ENCODE assay signal across 25 cellular contexts in genomic region chr3:193772389-193772788, GRCh38.
DNase-seq lines count a peak whose midpoint lies in the region; ATAC-seq, FAIRE-seq and TF ChIP-seq lines count a peak whose summit lies in the region.
"Had no signal": no experiment of that assay in that cellular context is flagged by ENCODE, and none has a peak within 500 bp of the region (broad histone marks: within the 10 kb centered on the region; RNA-seq: fewer than 3 reads in every experiment).

No MANE protein-coding gene starts in this region.

- TF ChIP-seq POLR2A in HepG2 (IDR thresholded peaks at IDR 0.05; ENCODE audit: insufficient read depth in 1 of 2, low read depth in 2 of 2, low read length in 2 of 2) (no peak), right lobe of liver (IDR thresholded peaks at IDR 0.05) (no peak), vagina (IDR thresholded peaks at IDR 0.05) (no peak)

- no peak for FAIRE-seq in HepG2 (lab: Jason Lieb, UNC)
- FAIRE-seq: A204.1, bronchial epithelial cell had no signal

- no peak overlapping the region for H2AFZ ChIP-seq in HepG2 (ENCODE audit: low read length)

- POLR2A ChIA-PET in HepG2 (lab: Yijun Ruan, JAX) = no interaction called here

- H3K27ac ChIP-seq in HepG2 (ENCODE audit: extremely low read length, insufficient read depth, low read length) = no peak overlapping the region
- no peak overlapping the region for H3K27ac ChIP-seq in right lobe of liver
- no peak overlapping the region for H3K27ac ChIP-seq in vagina
- H3K27ac ChIP-seq: heart left ventricle, HL-60, left lung, SJSA1 had no signal

- no peaks in the 10 kb centered on the region; a peak in 1 of 5 replicates for H3K27me3 ChIP-seq in HepG2 (ENCODE audit: control insufficient read depth in 1 of 2, insufficient read depth in 2 of 2, low read length in 2 of 2)
- H3K27me3 ChIP-seq in right lobe of liver = no peaks in the 10 kb centered on the region
- H3K27me3 ChIP-seq in vagina = no peaks in the 10 kb centered on the region
- H3K27me3 ChIP-seq: BE2C, SJSA1 had no signal

- TF ChIP-seq CTCF in HepG2 (CRISPR knock-in tag; IDR thresholded peaks at IDR 0.05) = no peak
- no peak for TF ChIP-seq CTCF in right lobe of liver (IDR thresholded peaks at IDR 0.05)
- TF ChIP-seq CTCF in vagina (IDR thresholded peaks at IDR 0.05) = no peak

- CTCF ChIA-PET in HepG2 (lab: Yijun Ruan, JAX; ENCODE audit: low intra/inter-chr PET ratio, low total read pairs) = no interaction called here

- H3K9ac ChIP-seq in HepG2 (ENCODE audit: insufficient read depth, low read depth, low read length) = no peak overlapping the region

- no peaks in the 10 kb centered on the region for H3K79me2 ChIP-seq in HepG2 (ENCODE audit: insufficient read depth, low read length)

- H3K9me3 ChIP-seq in HepG2 (ENCODE audit: low read length) = no peaks in the 10 kb centered on the region
- no peaks in the 10 kb centered on the region for H3K9me3 ChIP-seq in right lobe of liver
- no peaks in the 10 kb centered on the region for H3K9me3 ChIP-seq in vagina
- H3K9me3 ChIP-seq: BE2C, Caco-2, heart left ventricle, left lung, mucosa of descending colon, SJSA1 had no signal

- no peak for ATAC-seq in HepG2
- no peak for ATAC-seq in right lobe of liver
- ATAC-seq: heart left ventricle, left lung, mucosa of descending colon had no signal

- H3K4me2 ChIP-seq in HepG2 (ENCODE audit: low read depth, low read length) = no peak overlapping the region

- intact Hi-C loops in HepG2 (cut with micrococcal nuclease; ENCODE audit: unreplicated experiment) (no loop called here), right lobe of liver (cut with DNase I) (loop anchor here in 1 of 2 donors (5.0 kb wide), 1 partner anchor 550 kb away; no protein-coding TSS in a partner anchor), vagina (cut with DNase I) (no loop called here)

- H3K4me3 ChIP-seq in HepG2 (replicated peaks in 1 of 3; ENCODE audit: insufficient read depth in 1 of 3, low read depth in 2 of 3, low read length in 3 of 3) (no peak overlapping the region), right lobe of liver (no peak overlapping the region), vagina (no peak overlapping the region)
- H3K4me3 ChIP-seq: heart left ventricle, left lung, mucosa of descending colon, SJSA1 had no signal

- no peak for TF ChIP-seq EP300 in HepG2 (IDR thresholded peaks at IDR 0.05; ENCODE audit: low read depth in 2 of 2, low read length in 2 of 2)
- no peak for TF ChIP-seq EP300 in HepG2 (CRISPR knock-in tag; IDR thresholded peaks at IDR 0.05; ENCODE audit: borderline replicate concordance)

- BruUV-seq in HepG2 (replicated peaks; lab: Mats Ljungman, UMichigan) = no TSS peak

- TF ChIP-seq RAD21 in HepG2 (CRISPR knock-in tag; IDR thresholded peaks at IDR 0.05) = no peak

- in situ Hi-C loops in HepG2 (cut with HindIII; ENCODE audit: extremely low pct_ligation_motif_present, low pct_unique_long_range_greater_than_20kb) = no loop called here

- H3K36me3 ChIP-seq in HepG2 (replicated peaks in 1 of 2; ENCODE audit: control insufficient read depth in 1 of 2, insufficient read depth in 2 of 2, low read length in 2 of 2) (no peaks in the 10 kb centered on the region), right lobe of liver (no peaks in the 10 kb centered on the region), vagina (no peaks in the 10 kb centered on the region)
- H3K36me3 ChIP-seq: BE2C, heart left ventricle, left lung, SJSA1 had no signal

- 17% methylated on average over 7 of the region's 9 CpGs for WGBS in HepG2 (ENCODE audit: low lambda C conversion rate)
- 84% methylated on average over 8 of the region's 9 CpGs for WGBS in right lobe of liver (ENCODE audit: insufficient coverage, low coverage, low lambda C conversion rate, missing lambda C conversion rate)

- H4K20me1 ChIP-seq in HepG2 (ENCODE audit: insufficient read depth, low read length) = no peaks in the 10 kb centered on the region

- DNase-seq in HepG2 (ENCODE audit: low spot score) (peak; percentile 36), right lobe of liver (no peak), NCI-H345 treated with DMSO at 0.1 percent for 48 hours (lab: John Stamatoyannopoulos, UW; ENCODE audit: unreplicated experiment) (peak; percentile 18), medulla oblongata (ENCODE audit: extremely low spot score) (peak; percentile 45), vagina (ENCODE audit: extremely low spot score in 2 of 2) (peak; percentile 16 to 89), NCI-H524 (lab: John Stamatoyannopoulos, UW) (no peak), germinal center (ENCODE audit: low spot score) (no peak), putamen (ENCODE audit: low spot score) (no peak)
- DNase-seq: activated CD4-positive, alpha-beta T cell treated with anti-CD3 and anti-CD28 coated beads, Interleukin-2, amount 50 U/mL, for 4 hours; activated gamma-delta T cell; BE2C; Caco-2; cortex of kidney; heart left ventricle; HFFc6; IMR-90; left lung; MM.1S; mucosa of descending colon; NCI-H1930; NCI-H82 had no signal

- H3K4me1 ChIP-seq in HepG2 (ENCODE audit: insufficient read depth, low read length) = peaks cover 57% of the 10 kb centered on the region
- H3K4me1 ChIP-seq in right lobe of liver = no peaks in the 10 kb centered on the region
- no peaks in the 10 kb centered on the region for H3K4me1 ChIP-seq in vagina
- H3K4me1 ChIP-seq: heart left ventricle, SJSA1 had no signal

TF ChIP-seq in HepG2, 621 proteins besides CTCF, POLR2A, EP300 and RAD21:
- TF ChIP-seq, protein P1, sequence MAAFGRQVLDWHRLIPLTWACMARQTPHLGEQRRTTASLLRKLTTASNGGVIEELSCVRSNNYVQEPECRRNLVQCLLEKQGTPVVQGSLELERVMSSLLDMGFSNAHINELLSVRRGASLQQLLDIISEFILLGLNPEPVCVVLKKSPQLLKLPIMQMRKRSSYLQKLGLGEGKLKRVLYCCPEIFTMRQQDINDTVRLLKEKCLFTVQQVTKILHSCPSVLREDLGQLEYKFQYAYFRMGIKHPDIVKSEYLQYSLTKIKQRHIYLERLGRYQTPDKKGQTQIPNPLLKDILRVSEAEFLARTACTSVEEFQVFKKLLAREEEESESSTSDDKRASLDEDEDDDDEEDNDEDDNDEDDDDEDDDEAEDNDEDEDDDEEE (CRISPR knock-in tag; IDR thresholded peaks at IDR 0.05) = no peak
- no peak for TF ChIP-seq ZNF280D (CRISPR knock-in tag; IDR thresholded peaks at IDR 0.05)
- no peak for TF ChIP-seq ZNF552 (CRISPR knock-in tag; IDR thresholded peaks at IDR 0.05; ENCODE audit: borderline replicate concordance)
- TF ChIP-seq HOXA5 (CRISPR knock-in tag; IDR thresholded peaks at IDR 0.05) = no peak
- no peak for TF ChIP-seq BCLAF1 (IDR thresholded peaks at IDR 0.05)
- TF ChIP-seq ZNF678 (CRISPR knock-in tag; IDR thresholded peaks at IDR 0.05) = no peak
- TF ChIP-seq, protein P2, sequence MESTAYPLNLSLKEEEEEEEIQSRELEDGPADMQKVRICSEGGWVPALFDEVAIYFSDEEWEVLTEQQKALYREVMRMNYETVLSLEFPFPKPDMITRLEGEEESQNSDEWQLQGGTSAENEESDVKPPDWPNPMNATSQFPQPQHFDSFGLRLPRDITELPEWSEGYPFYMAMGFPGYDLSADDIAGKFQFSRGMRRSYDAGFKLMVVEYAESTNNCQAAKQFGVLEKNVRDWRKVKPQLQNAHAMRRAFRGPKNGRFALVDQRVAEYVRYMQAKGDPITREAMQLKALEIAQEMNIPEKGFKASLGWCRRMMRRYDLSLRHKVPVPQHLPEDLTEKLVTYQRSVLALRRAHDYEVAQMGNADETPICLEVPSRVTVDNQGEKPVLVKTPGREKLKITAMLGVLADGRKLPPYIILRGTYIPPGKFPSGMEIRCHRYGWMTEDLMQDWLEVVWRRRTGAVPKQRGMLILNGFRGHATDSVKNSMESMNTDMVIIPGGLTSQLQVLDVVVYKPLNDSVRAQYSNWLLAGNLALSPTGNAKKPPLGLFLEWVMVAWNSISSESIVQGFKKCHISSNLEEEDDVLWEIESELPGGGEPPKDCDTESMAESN (CRISPR knock-in tag; conservative IDR thresholded peaks at IDR 0.05) = no peak
TF ChIP-seq in HepG2: peak in this region for 0.

Comparison
In these comparisons a context has a peak if more than half of its experiments do, and no peak if none do; other contexts are left out.
1. DNase-seq: peak in HepG2 (single experiment), NCI-H345 treated with DMSO at 0.1 percent for 48 hours (single experiment), medulla oblongata (single experiment) and vagina (2 of 2); none in right lobe of liver (0 of 3), NCI-H524 (0 of 2), germinal center (single experiment) and putamen (single experiment).